3 cellular contexts compared by ENCODE assay signal in genomic region chr10:96574564-96574963, GRCh38.
TF ChIP-seq lines count a peak whose summit lies in the region.

No MANE protein-coding gene starts in this region.

TF ChIP-seq in A549, 52 proteins besides CTCF, POLR2A, EP300 and RAD21:
- TF ChIP-seq KDM1A (IDR thresholded peaks at IDR 0.05; ENCODE audit: low read depth), result 0 out of 2 replicates have a peak, but pooled peaks have one; percentile 21

TF ChIP-seq in SK-N-SH treated with all-trans-retinoic acid at 6 μM for 48 hours, 23 proteins besides CTCF, POLR2A, EP300 and RAD21:
- 0 out of 2 replicates have a peak, but pooled peaks have one; percentile 5 for TF ChIP-seq ZNF8 (CRISPR knock-in tag; IDR thresholded peaks at IDR 0.05)

TF ChIP-seq in K562, 482 proteins besides CTCF, POLR2A, EP300 and RAD21:
- peak; percentile 33 for TF ChIP-seq ZNF146 (CRISPR knock-in tag; IDR thresholded peaks at IDR 0.05; ENCODE audit: unreplicated experiment)
